ENCODE assay signal across 17 cellular contexts in genomic region chr2:121539722-121540469, GRCh38. TPM values are rescaled to one million over a fixed set of nuclear protein-coding genes. Genes with fewer than 3 reads are reported as not detected.
DNase-seq lines count a peak whose midpoint lies in the region; ATAC-seq and TF ChIP-seq lines count a peak whose summit lies in the region.
"Had no signal": no experiment of that assay in that cellular context is flagged by ENCODE, and none has a peak within 500 bp of the region (broad histone marks: within the 10 kb centered on the region; RNA-seq: fewer than 3 reads in every experiment).

No MANE protein-coding gene starts in this region.

- POLR2A ChIA-PET in A673 (lab: Charles Lee; ENCODE audit: low non-redundant PET), result no interaction called here

- peaks cover 18 to 32% (median 24%) of the 10 kb centered on the region in 4 donors for H3K4me1 Mint-ChIP-seq in CD4-positive, CD25-positive, alpha-beta regulatory T cell
- peaks cover 28% of the 10 kb centered on the region for H3K4me1 Mint-ChIP-seq in activated T-helper 17 cell treated with anti-CD3 and anti-CD28 coated beads, Interleukin-2, amount 50 U/mL, for 72 hours
- H3K4me1 Mint-ChIP-seq in natural killer cell, result peaks cover 30 to 31% of the 10 kb centered on the region in 2 donors

- no peaks in the 10 kb centered on the region for H3K9me3 Mint-ChIP-seq in CD4-positive, CD25-positive, alpha-beta regulatory T cell
- no peaks in the 10 kb centered on the region for H3K9me3 Mint-ChIP-seq in activated T-helper 17 cell treated with anti-CD3 and anti-CD28 coated beads, Interleukin-2, amount 50 U/mL, for 72 hours
- H3K9me3 Mint-ChIP-seq in natural killer cell, result no peaks in the 10 kb centered on the region

- peak overlapping the region in 3 of 4 donors; percentile 0 to 1 (median 1) for H3K4me3 Mint-ChIP-seq in CD4-positive, CD25-positive, alpha-beta regulatory T cell
- peak overlapping the region; percentile 45 for H3K4me3 Mint-ChIP-seq in activated T-helper 17 cell treated with anti-CD3 and anti-CD28 coated beads, Interleukin-2, amount 50 U/mL, for 72 hours
- peak overlapping the region; percentile 79 for H3K4me3 Mint-ChIP-seq in natural killer cell

- H3K27ac Mint-ChIP-seq in CD4-positive, CD25-positive, alpha-beta regulatory T cell, result peak overlapping the region in 2 of 3 donors; percentile 7 to 11
- H3K27ac Mint-ChIP-seq in activated T-helper 17 cell treated with anti-CD3 and anti-CD28 coated beads, Interleukin-2, amount 50 U/mL, for 72 hours, result peak overlapping the region; percentile 73
- peak overlapping the region; percentile 81 to 89 for H3K27ac Mint-ChIP-seq in natural killer cell

- peak overlapping the region; percentile 5 for H3K4me3 ChIP-seq in CD4-positive, CD25-positive, alpha-beta regulatory T cell (ENCODE audit: low read depth, low read length)
- no peak overlapping the region for H3K4me3 ChIP-seq in A673 (ENCODE audit: low read depth, low read length, poor library complexity, severe bottlenecking)
- H3K4me3 ChIP-seq: gastroesophageal sphincter, vagina had no signal

- DNase-seq in CD4-positive, CD25-positive, alpha-beta regulatory T cell, result no peak
- DNase-seq in HCEC 1CT, result peak; percentile 28
- no peak for DNase-seq in natural killer cell
- no peak for DNase-seq in stimulated activated CD4-positive, alpha-beta T cell treated with anti-CD3 and anti-CD28 coated beads, Interleukin-2, amount 100 ng/mL, for 24 hours
- no peak for DNase-seq in NCI-H526 treated with DMSO at 0.1 percent for 48 hours (lab: John Stamatoyannopoulos, UW)
- DNase-seq in A673 (ENCODE audit: low spot score), result no peak
- DNase-seq: activated naive CD4-positive, alpha-beta T cell; C1 segment of cervical spinal cord; DND-41; NCI-H1105 treated with DMSO at 0.1 percent for 48 hours had no signal

- no peaks in the 10 kb centered on the region for H3K27me3 ChIP-seq in CD4-positive, CD25-positive, alpha-beta regulatory T cell (ENCODE audit: control insufficient read depth, insufficient read depth, low read length)
- H3K27me3 ChIP-seq in A673 (replicated peaks; ENCODE audit: insufficient read depth, low read depth, low read length, poor library complexity), result no peaks in the 10 kb centered on the region
- H3K27me3 ChIP-seq: gastroesophageal sphincter, vagina had no signal

- no peaks in the 10 kb centered on the region for H3K27me3 Mint-ChIP-seq in CD4-positive, CD25-positive, alpha-beta regulatory T cell
- no peaks in the 10 kb centered on the region for H3K27me3 Mint-ChIP-seq in activated T-helper 17 cell treated with anti-CD3 and anti-CD28 coated beads, Interleukin-2, amount 50 U/mL, for 72 hours
- no peaks in the 10 kb centered on the region for H3K27me3 Mint-ChIP-seq in natural killer cell (ENCODE audit: low read depth in 2 of 2)

- no peaks in the 10 kb centered on the region for H3K4me1 ChIP-seq in CD4-positive, CD25-positive, alpha-beta regulatory T cell (ENCODE audit: control insufficient read depth, insufficient read depth, low read length, poor library complexity, severe bottlenecking)
- H3K4me1 ChIP-seq in A673 (ENCODE audit: insufficient read depth, low read length, poor library complexity, severe bottlenecking), result no peaks in the 10 kb centered on the region

- H3K36me3 ChIP-seq in CD4-positive, CD25-positive, alpha-beta regulatory T cell (ENCODE audit: control insufficient read depth, insufficient read depth, low read length), result no peaks in the 10 kb centered on the region
- H3K36me3 ChIP-seq in A673 (ENCODE audit: insufficient read depth, low read length, poor library complexity, severe bottlenecking), result no peaks in the 10 kb centered on the region
- H3K36me3 ChIP-seq: gastroesophageal sphincter, vagina had no signal

- TF ChIP-seq CTCF in natural killer cell (IDR thresholded peaks at IDR 0.05) (no peak), A673 (conservative IDR thresholded peaks at IDR 0.05; ENCODE audit: low read depth, low read length) (no peak)

- no peaks in the 10 kb centered on the region for H3K9me3 ChIP-seq in CD4-positive, CD25-positive, alpha-beta regulatory T cell (ENCODE audit: control insufficient read depth in 2 of 2, low read length in 2 of 2)
- no peaks in the 10 kb centered on the region for H3K9me3 ChIP-seq in A673 (ENCODE audit: low read depth, low read length, poor library complexity, severe bottlenecking)
- H3K9me3 ChIP-seq: gastroesophageal sphincter, vagina had no signal

- intact Hi-C loops in natural killer cell (cut with micrococcal nuclease), result loop anchor here (10.0 kb wide), 1 partner anchor 55 kb away; no protein-coding TSS in a partner anchor
- intact Hi-C loops in A673 (cut with micrococcal nuclease; ENCODE audit: unreplicated experiment), result loop anchor here (2.0 kb wide), 1 partner anchor 177 kb away; no protein-coding TSS in a partner anchor

- BruUV-seq in A673 (replicated peaks; lab: Mats Ljungman, UMichigan), result no TSS peak

- ATAC-seq in CD4-positive, CD25-positive, alpha-beta regulatory T cell (ENCODE audit: low read depth in 2 of 2), result no peak
- peak; percentile 85 for ATAC-seq in activated T-helper 17 cell treated with anti-CD3 and anti-CD28 coated beads, Interleukin-2, amount 50 U/mL, for 72 hours (replicated peaks)
- ATAC-seq in natural killer cell, result peak; percentile 35 to 42 (median 41)
- no peak for ATAC-seq in HG03565 (IDR thresholded peaks at IDR 0.05; ENCODE audit: unreplicated experiment)
- ATAC-seq: gastroesophageal sphincter, HCT116, sciatic nerve had no signal

- H3K36me3 Mint-ChIP-seq in CD4-positive, CD25-positive, alpha-beta regulatory T cell, result no peaks in the 10 kb centered on the region
- H3K36me3 Mint-ChIP-seq in activated T-helper 17 cell treated with anti-CD3 and anti-CD28 coated beads, Interleukin-2, amount 50 U/mL, for 72 hours (ENCODE audit: low read depth), result no peaks in the 10 kb centered on the region
- H3K36me3 Mint-ChIP-seq in natural killer cell, result no peaks in the 10 kb centered on the region

- CTCF ChIA-PET in A673 (lab: Charles Lee), result no interaction called here

- no peak overlapping the region for H3K27ac ChIP-seq in CD4-positive, CD25-positive, alpha-beta regulatory T cell (ENCODE audit: insufficient read depth, low read length, poor library complexity, severe bottlenecking)
- H3K27ac ChIP-seq in A673 (ENCODE audit: low read depth, low read length, poor library complexity, severe bottlenecking), result no peak overlapping the region
- H3K27ac ChIP-seq: gastroesophageal sphincter, vagina had no signal

RNA-seq across cellular contexts. Expression of gene RNU4ATAC, which starts 9.2 kb away (rescaled TPM):
- not detected for total RNA-seq in CD4-positive, CD25-positive, alpha-beta regulatory T cell
- not detected for polyA plus RNA-seq in CD4-positive, CD25-positive, alpha-beta regulatory T cell
- total RNA-seq in activated T-helper 17 cell treated with anti-CD3 and anti-CD28 coated beads, Interleukin-2, amount 50 U/mL, for 72 hours, result not detected
- not detected for total RNA-seq in natural killer cell
- total RNA-seq in A673 (2021), result not detected in 2 replicates
- total RNA-seq: cardiac septum, gastroesophageal sphincter, sciatic nerve, vagina had no signal

Comparison
In these comparisons a context has a peak if more than half of its experiments do, and no peak if none do; other contexts are left out.
1. ATAC-seq: peak in activated T-helper 17 cell treated with anti-CD3 and anti-CD28 coated beads, Interleukin-2, amount 50 U/mL, for 72 hours (single experiment) and natural killer cell (3 of 3); none in CD4-positive, CD25-positive, alpha-beta regulatory T cell (0 of 2) and HG03565 (single experiment).
2. H3K27ac Mint-ChIP-seq: peak in every context shown above with its lines; median percentile 85 in natural killer cell; 73 in activated T-helper 17 cell treated with anti-CD3 and anti-CD28 coated beads, Interleukin-2, amount 50 U/mL, for 72 hours; 9 in CD4-positive, CD25-positive, alpha-beta regulatory T cell.
3. H3K4me3 Mint-ChIP-seq: peak in every context shown above with its lines; median percentile 79 in natural killer cell; 45 in activated T-helper 17 cell treated with anti-CD3 and anti-CD28 coated beads, Interleukin-2, amount 50 U/mL, for 72 hours; 1 in CD4-positive, CD25-positive, alpha-beta regulatory T cell.